In genomic region chr1:208565761-208566440, GRCh38 we compare ENCODE assay signal across 21 cellular contexts.
"Had no signal": no experiment of that assay in that cellular context is flagged by ENCODE, and none has a peak within 500 bp of the region (broad histone marks: within the 10 kb centered on the region; RNA-seq: fewer than 3 reads in every experiment).

No MANE protein-coding gene starts in this region.

- H3K27me3 ChIP-seq: breast epithelium, colonic mucosa, transverse colon, uterus had no signal

- H3K4me3 ChIP-seq: breast epithelium, colonic mucosa, dorsolateral prefrontal cortex, left ventricle myocardium inferior, transverse colon, uterus had no signal

- ATAC-seq: activated naive CD4-positive, alpha-beta T cell treated with anti-CD3 and anti-CD28 coated beads, Interleukin-2, amount 50 U/mL, for 72 hours; activated T-helper 17 cell treated with anti-CD3 and anti-CD28 coated beads, Interleukin-2, amount 50 U/mL, for 72 hours; sciatic nerve; stimulated activated naive B cell treated with anti-CD40 and anti-IgM and Interleukin-4, amounts not matched to agents 10 μg/mL and 1 μg/mL and 100 μg/mL, for 72 hours; WTC11 had no signal

- DNase-seq: activated CD8-positive, alpha-beta memory T cell treated with anti-CD3 and anti-CD28 coated beads for 24 hours; activated CD8-positive, alpha-beta memory T cell treated with anti-CD3 and anti-CD28 coated beads, Interleukin-2, amount 50 U/mL, for 4 hours; activated T-cell treated with anti-CD3 and anti-CD28 coated beads, Interleukin-2, amount 50 U/mL, for 24 hours; aorta; colonic mucosa; dorsolateral prefrontal cortex; kidney; left ventricle myocardium inferior; midbrain; nephron progenitor cell; stimulated activated CD4-positive, alpha-beta T cell treated with anti-CD3 and anti-CD28 coated beads, Interleukin-2, amount 100 ng/mL, for 48 hours; stimulated activated CD8-positive, alpha-beta memory T cell treated with anti-CD3 and anti-CD28 coated beads, Interleukin-4, amount 100 ng/mL, for 48 hours; stimulated activated naive B cell treated with anti-CD40 and anti-IgM and Interleukin-4, amounts not matched to agents 10 μg/mL and 1 μg/mL and 100 μg/mL, for 72 hours; T-helper 1 cell; transverse colon; uterus had no signal

- H3K36me3 ChIP-seq: breast epithelium, colonic mucosa, left ventricle myocardium inferior, transverse colon, uterus had no signal
